Comparison of ENCODE assay signal across 8 cellular contexts in the genomic region with DNA sequence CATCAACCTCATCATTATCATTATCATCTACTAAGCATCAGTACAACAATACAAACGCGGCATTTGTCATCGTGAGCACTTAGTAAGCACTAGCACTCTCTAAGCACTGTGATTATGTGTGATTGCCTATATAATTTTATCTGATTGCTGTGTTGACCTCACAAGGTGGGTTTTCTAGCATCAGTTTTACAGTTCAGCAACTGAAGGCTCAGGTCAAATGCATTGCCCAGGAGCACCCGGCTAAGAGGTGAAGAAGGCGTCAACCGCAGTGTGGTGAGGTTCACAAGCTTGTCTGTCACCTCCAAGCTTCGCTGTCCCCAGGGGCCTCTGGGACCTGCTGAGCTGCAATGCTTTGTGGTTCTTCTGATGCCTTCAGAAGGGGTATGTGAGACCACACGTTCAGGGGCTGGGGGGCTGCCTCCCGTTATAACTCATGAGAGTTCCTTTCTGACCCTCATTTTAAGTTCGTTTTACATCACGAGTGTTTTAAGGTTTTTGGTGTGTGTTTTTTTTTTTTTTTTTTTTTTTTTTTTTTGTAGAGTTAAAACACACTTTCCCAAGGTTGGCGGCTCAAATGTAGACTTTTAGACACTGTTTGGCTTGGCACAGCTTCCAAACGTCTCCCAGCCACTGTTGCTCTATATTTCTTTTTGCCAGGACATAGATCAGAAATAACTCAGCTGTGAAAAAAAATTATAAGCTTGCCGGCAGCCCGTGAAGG. TPM values are rescaled to one million over a fixed set of nuclear protein-coding genes. Genes with fewer than 3 reads are reported as not detected.
DNase-seq lines count a peak whose midpoint lies in the region; ATAC-seq and TF ChIP-seq lines count a peak whose summit lies in the region.

No MANE protein-coding gene starts in this region.

- no peaks in the 10 kb centered on the region for H3K36me3 Mint-ChIP-seq in CD8-positive, alpha-beta T cell
- H3K36me3 Mint-ChIP-seq in osteocyte (ENCODE audit: unreplicated experiment) = no peaks in the 10 kb centered on the region

- no peak overlapping the region for H2AK5ac ChIP-seq in mesendoderm (ENCODE audit: low read length)

- H4K5ac ChIP-seq in mesendoderm (ENCODE audit: low read length) = no peak overlapping the region

- CTCF ChIA-PET in CD8-positive, alpha-beta T cell (lab: Charles Lee) = interaction anchor here (1.0 to 2.7 kb wide), 3 partner anchors 11 to 103 kb away, joined by 4 to 15 read pairs (median 10); no protein-coding TSS in a partner anchor

- no peaks in the 10 kb centered on the region for H3K79me1 ChIP-seq in mesendoderm (ENCODE audit: low read length)

- H2BK5ac ChIP-seq in mesendoderm (ENCODE audit: low read length) = no peak overlapping the region

- H3K9me3 ChIP-seq in CD8-positive, alpha-beta T cell (ENCODE audit: low read length) = no peaks in the 10 kb centered on the region

- H3K56ac ChIP-seq in mesendoderm (ENCODE audit: low read length) = no peak overlapping the region

- H3K27me3 ChIP-seq in CD8-positive, alpha-beta T cell (ENCODE audit: insufficient read depth, low read length) = peaks cover 10% of the 10 kb centered on the region
- H3K27me3 ChIP-seq in mesendoderm (ENCODE audit: insufficient read depth, low read length, poor library complexity) = no peaks in the 10 kb centered on the region

- no peak overlapping the region for H3K4ac ChIP-seq in mesendoderm (ENCODE audit: low read depth, low read length)

- POLR2A ChIA-PET in CD8-positive, alpha-beta T cell (lab: Charles Lee) = no interaction called here

- no peak overlapping the region for H3K27ac ChIP-seq in CD8-positive, alpha-beta T cell (ENCODE audit: low read depth, low read length)
- H3K27ac ChIP-seq in mesendoderm (ENCODE audit: low read depth, low read length) = no peak overlapping the region

- H3K23ac ChIP-seq in mesendoderm (ENCODE audit: low read length) = no peak overlapping the region

- H3K4me1 ChIP-seq in CD8-positive, alpha-beta T cell (ENCODE audit: insufficient read depth, low read length) = peaks cover 22% of the 10 kb centered on the region
- peaks cover 3% of the 10 kb centered on the region for H3K4me1 ChIP-seq in mesendoderm (ENCODE audit: control insufficient read depth, low read depth, low read length)

- H3K4me3 Mint-ChIP-seq in CD8-positive, alpha-beta T cell = peak overlapping the region; percentile 40
- H3K4me3 Mint-ChIP-seq in osteocyte (ENCODE audit: unreplicated experiment) = no peak overlapping the region

- H3K36me3 ChIP-seq in CD8-positive, alpha-beta T cell (ENCODE audit: insufficient read depth, low read length) = no peaks in the 10 kb centered on the region
- H3K36me3 ChIP-seq in mesendoderm (ENCODE audit: control insufficient read depth, insufficient read depth, low read length) = no peaks in the 10 kb centered on the region

- peaks cover 7% of the 10 kb centered on the region for H3K9me3 Mint-ChIP-seq in CD8-positive, alpha-beta T cell
- peaks cover 6% of the 10 kb centered on the region for H3K9me3 Mint-ChIP-seq in osteocyte (ENCODE audit: unreplicated experiment)

- intact Hi-C loops in CD8-positive, alpha-beta T cell (cut with DNase I, micrococcal nuclease) = no loop called here

- peak overlapping the region; percentile 42 for H3K27ac Mint-ChIP-seq in CD8-positive, alpha-beta T cell
- H3K27ac Mint-ChIP-seq in osteocyte (ENCODE audit: unreplicated experiment) = no peak overlapping the region

- WGBS in mesendoderm (ENCODE audit: extremely low coverage, insufficient coverage, low lambda C conversion rate) = 100% methylated on average over 2 of the region's 15 CpGs

- TF ChIP-seq CTCF in CD8-positive, alpha-beta T cell (IDR thresholded peaks at IDR 0.05) = no peak
- TF ChIP-seq CTCF in osteocyte (IDR thresholded peaks at IDR 0.05) = no peak

- H3K18ac ChIP-seq in mesendoderm (ENCODE audit: low read length) = no peak overlapping the region

- peak; percentile 24 to 82 (median 53) for DNase-seq in CD8-positive, alpha-beta T cell
- peak in 2 of 3 experiments; percentile 10 to 26 for DNase-seq in activated CD8-positive, alpha-beta memory T cell treated with anti-CD3 and anti-CD28 coated beads for 48 hours (ENCODE audit: low read depth in 2 of 3, low spot score in 2 of 3)
- DNase-seq in mesendoderm (peak; percentile 65), osteocyte (ENCODE audit: extremely low spot score, unreplicated experiment) (no peak), NCI-H2107 (lab: John Stamatoyannopoulos, UW) (no peak), LoVo (ENCODE audit: low spot score) (no peak)
- no peak for DNase-seq in stimulated activated CD4-positive, alpha-beta T cell treated with anti-CD3 and anti-CD28 coated beads, Interleukin-4, amount 100 ng/mL, for 1 hour

- H3K79me2 ChIP-seq in mesendoderm (ENCODE audit: control insufficient read depth, insufficient read depth, low read length) = no peaks in the 10 kb centered on the region

- ATAC-seq in CD8-positive, alpha-beta T cell = peak; percentile 83
- ATAC-seq in GM19452 (IDR thresholded peaks at IDR 0.05; ENCODE audit: unreplicated experiment) = peak; percentile 73

- H3K4me2 ChIP-seq in mesendoderm (ENCODE audit: low read length) = no peak overlapping the region

- no peak overlapping the region for H2BK15ac ChIP-seq in mesendoderm (replicated peaks; ENCODE audit: low read depth)

- H3K4me3 ChIP-seq in CD8-positive, alpha-beta T cell (ENCODE audit: low read depth, low read length) = no peak overlapping the region
- no peak overlapping the region for H3K4me3 ChIP-seq in mesendoderm (ENCODE audit: low read length)

- H3K4me1 Mint-ChIP-seq in CD8-positive, alpha-beta T cell (ENCODE audit: low read depth) = peaks cover 22% of the 10 kb centered on the region
- peaks cover 12% of the 10 kb centered on the region for H3K4me1 Mint-ChIP-seq in osteocyte (ENCODE audit: unreplicated experiment)

- H3K9ac ChIP-seq in mesendoderm (ENCODE audit: low read length) = no peak overlapping the region

- no peak overlapping the region for H2BK120ac ChIP-seq in mesendoderm (ENCODE audit: low read depth, low read length)

- H3K27me3 Mint-ChIP-seq in CD8-positive, alpha-beta T cell (ENCODE audit: low read depth) = peaks cover 32% of the 10 kb centered on the region
- H3K27me3 Mint-ChIP-seq in osteocyte (ENCODE audit: unreplicated experiment) = peaks cover 56% of the 10 kb centered on the region

- no peak overlapping the region for H4K8ac ChIP-seq in mesendoderm (ENCODE audit: low read depth, low read length)

RNA-seq across cellular contexts. Expression of gene SCUBE1, which starts 33.8 kb away (rescaled TPM):
- not detected for total RNA-seq in CD8-positive, alpha-beta T cell
- 0.70 TPM for polyA plus RNA-seq in mesendoderm (2013, experiment 1 of 2)
- polyA plus RNA-seq in mesendoderm (2013, experiment 2 of 2) = 0.66 TPM
- total RNA-seq in osteocyte = 0.68 and 0.91 TPM in 2 replicates

RNA-seq across cellular contexts. Expression of gene MPPED1, which starts 34.9 kb away (rescaled TPM):
- not detected for total RNA-seq in CD8-positive, alpha-beta T cell
- 0.01 TPM for polyA plus RNA-seq in mesendoderm (2013, experiment 1 of 2)
- polyA plus RNA-seq in mesendoderm (2013, experiment 2 of 2) = 0.07 TPM
- not detected in 2 replicates for total RNA-seq in osteocyte

Comparison
In these comparisons a context has a peak if more than half of its experiments do, and no peak if none do; other contexts are left out.
1. DNase-seq: peak in CD8-positive, alpha-beta T cell (7 of 7), activated CD8-positive, alpha-beta memory T cell treated with anti-CD3 and anti-CD28 coated beads for 48 hours (2 of 3) and mesendoderm (single experiment); none in osteocyte (single experiment), NCI-H2107 (single experiment), stimulated activated CD4-positive, alpha-beta T cell treated with anti-CD3 and anti-CD28 coated beads, Interleukin-4, amount 100 ng/mL, for 1 hour (single experiment) and LoVo (single experiment).